Comparison of ENCODE assay signal across 20 cellular contexts in the genomic region with DNA sequence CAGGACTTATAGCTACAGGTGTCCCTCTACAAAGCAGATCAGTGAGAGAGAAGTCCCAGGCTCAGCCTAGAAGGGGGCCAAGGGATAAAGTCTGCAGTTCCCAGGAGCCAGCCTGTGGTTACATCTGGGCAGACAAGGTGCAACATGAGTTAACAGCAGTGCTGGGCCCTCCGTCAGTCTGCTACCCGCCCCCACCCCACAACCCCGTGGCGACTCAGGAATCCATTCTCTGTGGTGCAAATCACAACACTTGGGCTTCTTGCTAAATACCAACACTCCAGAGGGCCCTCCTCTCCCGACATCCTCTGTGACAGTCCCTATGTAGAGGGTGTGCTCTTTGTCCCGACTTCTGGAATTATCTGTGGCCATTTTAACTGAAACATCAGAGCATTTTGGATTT. TPM values are rescaled to one million over a fixed set of nuclear protein-coding genes. Genes with fewer than 3 reads are reported as not detected.
DNase-seq lines count a peak whose midpoint lies in the region; ATAC-seq and TF ChIP-seq lines count a peak whose summit lies in the region.
"Had no signal": no experiment of that assay in that cellular context is flagged by ENCODE, and none has a peak within 500 bp of the region (broad histone marks: within the 10 kb centered on the region; RNA-seq: fewer than 3 reads in every experiment).

No MANE protein-coding gene starts in this region.

- H3K4me1 ChIP-seq in mesendoderm (ENCODE audit: control insufficient read depth, low read depth, low read length) = peaks cover 3% of the 10 kb centered on the region
- H3K4me1 ChIP-seq: Peyer's patch had no signal

- no peak overlapping the region for H3K56ac ChIP-seq in mesendoderm (ENCODE audit: low read length)

- H3K27ac Mint-ChIP-seq in WTC11 (peak overlapping the region; percentile 86), glutamatergic neuron (ENCODE audit: unreplicated experiment) (peak overlapping the region; percentile 20)

- no peak overlapping the region for H3K4me3 ChIP-seq in mesendoderm (ENCODE audit: low read length)
- no peak overlapping the region for H3K4me3 ChIP-seq in lower leg skin (ENCODE audit: low read depth, poor library complexity, severe bottlenecking)
- H3K4me3 ChIP-seq: Peyer's patch had no signal

- H3K9ac ChIP-seq in mesendoderm (ENCODE audit: low read length) = no peak overlapping the region

- no peak for TF ChIP-seq POLR2A in lower leg skin (IDR thresholded peaks at IDR 0.05)

- H3K27me3 ChIP-seq in mesendoderm (ENCODE audit: insufficient read depth, low read length, poor library complexity) = no peaks in the 10 kb centered on the region
- H3K27me3 ChIP-seq: Peyer's patch had no signal

- ATAC-seq in WTC11 (peak; percentile 90), HG03378 (IDR thresholded peaks at IDR 0.05; ENCODE audit: unreplicated experiment) (no peak), SK-N-SH treated with all-trans-retinoic acid at 6 μM for 48 hours (no peak)
- ATAC-seq: HepG2 had no signal

- peak overlapping the region; percentile 62 for H3K27ac ChIP-seq in mesendoderm (ENCODE audit: low read depth, low read length)
- H3K27ac ChIP-seq: 22Rv1, C4-2B, Peyer's patch had no signal

- H3K27me3 Mint-ChIP-seq in WTC11 (ENCODE audit: low read depth) (no peaks in the 10 kb centered on the region), glutamatergic neuron (ENCODE audit: unreplicated experiment) (peaks cover 6% of the 10 kb centered on the region)

- intact Hi-C loops in lower leg skin (cut with DNase I; ENCODE audit: low total_unique reads) = no loop called here

- H3K9me3 Mint-ChIP-seq in WTC11 (peaks cover 8% of the 10 kb centered on the region), glutamatergic neuron (ENCODE audit: unreplicated experiment) (peaks cover 7% of the 10 kb centered on the region)

- no peak overlapping the region for H3K4me3 Mint-ChIP-seq in WTC11
- peak overlapping the region; percentile 64 for H3K4me3 Mint-ChIP-seq in glutamatergic neuron (ENCODE audit: unreplicated experiment)

- no peak overlapping the region for H2BK120ac ChIP-seq in mesendoderm (ENCODE audit: low read depth, low read length)

- no peak overlapping the region for H2BK5ac ChIP-seq in mesendoderm (ENCODE audit: low read length)

- H3K36me3 Mint-ChIP-seq in WTC11 (peaks cover 8% of the 10 kb centered on the region), glutamatergic neuron (ENCODE audit: unreplicated experiment) (peaks cover 1% of the 10 kb centered on the region)

- H3K36me3 ChIP-seq in mesendoderm (ENCODE audit: control insufficient read depth, insufficient read depth, low read length) = no peaks in the 10 kb centered on the region
- H3K36me3 ChIP-seq: Peyer's patch had no signal

- POLR2A ChIA-PET in WTC11 (lab: Charles Lee) = no interaction called here

- no peak overlapping the region for H3K4ac ChIP-seq in mesendoderm (ENCODE audit: low read depth, low read length)

- TF ChIP-seq CTCF in WTC11 (IDR thresholded peaks at IDR 0.05) = no peak
- no peak for TF ChIP-seq CTCF in glutamatergic neuron (IDR thresholded peaks at IDR 0.05; ENCODE audit: partially characterized antibody, unreplicated experiment)
- TF ChIP-seq CTCF in lower leg skin (IDR thresholded peaks at IDR 0.05) = no peak

- DNase-seq in ELF-1 (ENCODE audit: low read depth, low spot score) = peak; percentile 52
- peak; percentile 34 for DNase-seq in WTC11 (ENCODE audit: low spot score)
- DNase-seq in glutamatergic neuron = no peak
- DNase-seq in mesendoderm = peak; percentile 82
- no peak for DNase-seq in activated CD8-positive, alpha-beta memory T cell treated with anti-CD3 and anti-CD28 coated beads for 24 hours
- no peak for DNase-seq in lower leg skin (ENCODE audit: low spot score in 2 of 2)
- DNase-seq: AML-193, DND-41, KBM-7, NCI-H1105, NCI-H2081, NCI-H2171 treated with DMSO at 0.1 percent for 48 hours, NCI-H446 treated with DMSO at 0.1 percent for 48 hours, NCI-H69, Peyer's patch had no signal

- no peak overlapping the region for H2AK5ac ChIP-seq in mesendoderm (ENCODE audit: low read length)

- no peak overlapping the region for H4K8ac ChIP-seq in mesendoderm (ENCODE audit: low read depth, low read length)

- H4K5ac ChIP-seq in mesendoderm (ENCODE audit: low read length) = no peak overlapping the region

- CTCF ChIA-PET in WTC11 (lab: Charles Lee) = no interaction called here

- H3K4me1 Mint-ChIP-seq in WTC11 (peaks cover 40% of the 10 kb centered on the region), glutamatergic neuron (ENCODE audit: low read depth, unreplicated experiment) (peaks cover 35% of the 10 kb centered on the region)

- H3K4me2 ChIP-seq in mesendoderm (ENCODE audit: low read length) = no peak overlapping the region

- no peak overlapping the region for H2BK15ac ChIP-seq in mesendoderm (replicated peaks; ENCODE audit: low read depth)

- no peaks in the 10 kb centered on the region for H3K79me2 ChIP-seq in mesendoderm (ENCODE audit: control insufficient read depth, insufficient read depth, low read length)

- H3K23ac ChIP-seq in mesendoderm (ENCODE audit: low read length) = no peak overlapping the region

- no CpG with 5 or more reads among the region's 6 CpGs for whole genome bisulfite sequencing in mesendoderm (ENCODE audit: extremely low coverage, insufficient coverage, low lambda C conversion rate)
- 50 to 83% methylated on average over 6 of the region's 6 CpGs for WGBS in lower leg skin, 2 donors

- H3K18ac ChIP-seq in mesendoderm (ENCODE audit: low read length) = no peak overlapping the region

- H3K79me1 ChIP-seq in mesendoderm (ENCODE audit: low read length) = no peaks in the 10 kb centered on the region

TF ChIP-seq in WTC11, 78 proteins besides CTCF, POLR2A, EP300 and RAD21 (continues in another document):
- TF ChIP-seq PRRX2 (CRISPR knock-in tag; IDR thresholded peaks at IDR 0.05) = no peak
- no peak for TF ChIP-seq ZNF121 (CRISPR knock-in tag; IDR thresholded peaks at IDR 0.05)
- TF ChIP-seq SMAD4 (CRISPR knock-in tag; IDR thresholded peaks at IDR 0.05) = no peak
- no peak for TF ChIP-seq NFATC4 (CRISPR knock-in tag; IDR thresholded peaks at IDR 0.05)
- no peak for TF ChIP-seq SP1 (CRISPR knock-in tag; conservative IDR thresholded peaks at IDR 0.05)
- TF ChIP-seq FOXK1 (CRISPR knock-in tag; IDR thresholded peaks at IDR 0.05) = no peak
- TF ChIP-seq, protein P1, sequence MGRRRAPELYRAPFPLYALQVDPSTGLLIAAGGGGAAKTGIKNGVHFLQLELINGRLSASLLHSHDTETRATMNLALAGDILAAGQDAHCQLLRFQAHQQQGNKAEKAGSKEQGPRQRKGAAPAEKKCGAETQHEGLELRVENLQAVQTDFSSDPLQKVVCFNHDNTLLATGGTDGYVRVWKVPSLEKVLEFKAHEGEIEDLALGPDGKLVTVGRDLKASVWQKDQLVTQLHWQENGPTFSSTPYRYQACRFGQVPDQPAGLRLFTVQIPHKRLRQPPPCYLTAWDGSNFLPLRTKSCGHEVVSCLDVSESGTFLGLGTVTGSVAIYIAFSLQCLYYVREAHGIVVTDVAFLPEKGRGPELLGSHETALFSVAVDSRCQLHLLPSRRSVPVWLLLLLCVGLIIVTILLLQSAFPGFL (CRISPR knock-in tag; IDR thresholded peaks at IDR 0.05; ENCODE audit: borderline replicate concordance) = no peak
- no peak for TF ChIP-seq NR3C1 (CRISPR knock-in tag; conservative IDR thresholded peaks at IDR 0.05; ENCODE audit: low read depth)

TF ChIP-seq in SK-N-SH treated with all-trans-retinoic acid at 6 μM for 48 hours, 23 proteins besides CTCF, POLR2A, EP300 and RAD21 (continues in another document):
- TF ChIP-seq ZNF8 (CRISPR knock-in tag; IDR thresholded peaks at IDR 0.05) (no peak), GLIS3 (CRISPR knock-in tag; IDR thresholded peaks at IDR 0.05) (no peak), POU6F1 (CRISPR knock-in tag; IDR thresholded peaks at IDR 0.05; ENCODE audit: borderline replicate concordance, low read depth) (no peak), BACH2 (CRISPR knock-in tag; IDR thresholded peaks at IDR 0.05; ENCODE audit: borderline replicate concordance) (no peak)
- TF ChIP-seq, protein P2, sequence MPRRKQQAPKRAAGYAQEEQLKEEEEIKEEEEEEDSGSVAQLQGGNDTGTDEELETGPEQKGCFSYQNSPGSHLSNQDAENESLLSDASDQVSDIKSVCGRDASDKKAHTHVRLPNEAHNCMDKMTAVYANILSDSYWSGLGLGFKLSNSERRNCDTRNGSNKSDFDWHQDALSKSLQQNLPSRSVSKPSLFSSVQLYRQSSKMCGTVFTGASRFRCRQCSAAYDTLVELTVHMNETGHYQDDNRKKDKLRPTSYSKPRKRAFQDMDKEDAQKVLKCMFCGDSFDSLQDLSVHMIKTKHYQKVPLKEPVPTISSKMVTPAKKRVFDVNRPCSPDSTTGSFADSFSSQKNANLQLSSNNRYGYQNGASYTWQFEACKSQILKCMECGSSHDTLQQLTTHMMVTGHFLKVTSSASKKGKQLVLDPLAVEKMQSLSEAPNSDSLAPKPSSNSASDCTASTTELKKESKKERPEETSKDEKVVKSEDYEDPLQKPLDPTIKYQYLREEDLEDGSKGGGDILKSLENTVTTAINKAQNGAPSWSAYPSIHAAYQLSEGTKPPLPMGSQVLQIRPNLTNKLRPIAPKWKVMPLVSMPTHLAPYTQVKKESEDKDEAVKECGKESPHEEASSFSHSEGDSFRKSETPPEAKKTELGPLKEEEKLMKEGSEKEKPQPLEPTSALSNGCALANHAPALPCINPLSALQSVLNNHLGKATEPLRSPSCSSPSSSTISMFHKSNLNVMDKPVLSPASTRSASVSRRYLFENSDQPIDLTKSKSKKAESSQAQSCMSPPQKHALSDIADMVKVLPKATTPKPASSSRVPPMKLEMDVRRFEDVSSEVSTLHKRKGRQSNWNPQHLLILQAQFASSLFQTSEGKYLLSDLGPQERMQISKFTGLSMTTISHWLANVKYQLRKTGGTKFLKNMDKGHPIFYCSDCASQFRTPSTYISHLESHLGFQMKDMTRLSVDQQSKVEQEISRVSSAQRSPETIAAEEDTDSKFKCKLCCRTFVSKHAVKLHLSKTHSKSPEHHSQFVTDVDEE (CRISPR knock-in tag; IDR thresholded peaks at IDR 0.05) = no peak

RNA-seq across cellular contexts. Expression of gene GPM6B, which starts 13.8 kb away (rescaled TPM):
- total RNA-seq in WTC11 (2021) (99.0 to 103 TPM (median 99.8 TPM) in 3 replicates), glutamatergic neuron (ENCODE audit: unreplicated experiment) (516 TPM), lower leg skin (10 to 100 TPM in 2 of 4 donors, 1 to 10 TPM in 2; 4.6 to 22.8 (median 12.3) TPM)
- 38.1 TPM for polyA plus RNA-seq in mesendoderm (2013, experiment 1 of 2)
- 37.4 TPM for polyA plus RNA-seq in mesendoderm (2013, experiment 2 of 2)
- total RNA-seq: HepG2 had no signal
- polyA plus RNA-seq: HepG2 had no signal

Comparison
In these comparisons a context has a peak if more than half of its experiments do, and no peak if none do; other contexts are left out.
1. DNase-seq: peak in ELF-1 (single experiment), WTC11 (single experiment) and mesendoderm (single experiment); none in glutamatergic neuron (single experiment), activated CD8-positive, alpha-beta memory T cell treated with anti-CD3 and anti-CD28 coated beads for 24 hours (single experiment) and lower leg skin (0 of 2).